ENCODE assay signal across 23 cellular contexts in the genomic region with DNA sequence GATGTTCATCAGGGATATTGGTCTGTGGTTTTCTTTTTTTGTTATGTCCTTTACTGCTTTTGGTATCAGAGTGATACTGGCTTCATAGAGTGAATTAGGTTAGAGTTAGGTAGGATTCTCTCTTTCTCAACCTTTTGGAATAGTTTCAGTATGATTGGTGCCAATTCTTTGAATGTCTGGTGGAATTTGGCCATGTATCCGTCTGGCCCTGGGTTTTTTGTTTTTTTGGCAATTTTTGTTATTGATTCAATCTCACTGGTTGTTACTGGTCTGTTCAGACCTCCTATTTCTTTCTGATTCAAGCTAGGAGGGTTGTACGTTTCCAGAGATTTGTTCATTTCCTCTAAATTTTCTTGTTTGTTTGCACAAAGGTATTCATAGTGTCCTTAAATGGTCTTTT. TPM values are rescaled to one million over a fixed set of nuclear protein-coding genes. Genes with fewer than 3 reads are reported as not detected.
DNase-seq lines count a peak whose midpoint lies in the region; ATAC-seq and TF ChIP-seq lines count a peak whose summit lies in the region.
"Had no signal": no experiment of that assay in that cellular context is flagged by ENCODE, and none has a peak within 500 bp of the region (broad histone marks: within the 10 kb centered on the region; RNA-seq: fewer than 3 reads in every experiment).

No MANE protein-coding gene starts in this region.

- H3K79me2 ChIP-seq in ACC112 (ENCODE audit: control insufficient read depth, insufficient read depth, low read length, unreplicated experiment) = peaks cover 39% of the 10 kb centered on the region

- H3K4me3 Mint-ChIP-seq in HFFc6 = no peak overlapping the region
- H3K4me3 Mint-ChIP-seq: IgD-negative memory B cell had no signal

- H2AFZ ChIP-seq in ACC112 (ENCODE audit: low read length, unreplicated experiment) = no peak overlapping the region

- DNase-seq in HFFc6 = no peak
- peak; percentile 21 for DNase-seq in cerebellar cortex (ENCODE audit: low spot score)
- DNase-seq in midbrain (lab: John Stamatoyannopoulos, UW) = peak; percentile 31
- DNase-seq in GM13976 (ENCODE audit: low spot score) = no peak
- DNase-seq: CD4-positive, CD25-positive, alpha-beta regulatory T cell; DMS153; HCEC 1CT; NCI-H1048; NCI-H1417; NCI-H1694; NCI-H2029 treated with DMSO at 0.1 percent for 48 hours; NCI-H2227 treated with DMSO at 0.1 percent for 48 hours; NCI-H526 treated with DMSO at 0.1 percent for 48 hours; Right ventricle myocardium superior; RPMI8226 had no signal

- no peak for ATAC-seq in HG03139 (IDR thresholded peaks at IDR 0.05; ENCODE audit: unreplicated experiment)
- ATAC-seq in HG03039 (IDR thresholded peaks at IDR 0.05; ENCODE audit: unreplicated experiment) = no peak
- no peak for ATAC-seq in HG03571 (IDR thresholded peaks at IDR 0.05; ENCODE audit: unreplicated experiment)

- H3K36me3 ChIP-seq in ACC112 (ENCODE audit: insufficient read depth, low read length) = no peaks in the 10 kb centered on the region

- TF ChIP-seq CTCF in HFFc6 (IDR thresholded peaks at IDR 0.05) = no peak
- no peak for TF ChIP-seq CTCF in GM13976 (IDR thresholded peaks at IDR 0.05; ENCODE audit: borderline replicate concordance, control extremely low read depth, extremely low read depth, insufficient read depth, missing control alignments)

- H3K4me1 Mint-ChIP-seq in HFFc6 (ENCODE audit: low read depth) = peaks cover 51% of the 10 kb centered on the region

- H3K27me3 Mint-ChIP-seq in HFFc6 (ENCODE audit: insufficient read depth) = peaks cover 1% of the 10 kb centered on the region
- H3K27me3 Mint-ChIP-seq: CD4-positive, CD25-positive, alpha-beta regulatory T cell; IgD-negative memory B cell had no signal

- in situ Hi-C loops in GM13976 (cut with MboI; ENCODE audit: low sequenced_read_pairs, unreplicated experiment) = no loop called here

- H3K9me3 Mint-ChIP-seq in HFFc6 = no peaks in the 10 kb centered on the region
- H3K9me3 Mint-ChIP-seq: CD4-positive, CD25-positive, alpha-beta regulatory T cell; IgD-negative memory B cell had no signal

- H3K36me3 Mint-ChIP-seq in HFFc6 (ENCODE audit: low read depth) = peaks cover 61% of the 10 kb centered on the region

- H3K4me1 ChIP-seq in ACC112 (ENCODE audit: control insufficient read depth, insufficient read depth, low read length, unreplicated experiment) = peaks cover 12% of the 10 kb centered on the region

- H3K27ac Mint-ChIP-seq in HFFc6 = peak overlapping the region; percentile 7; the same call in 1 of the 2 replicates
- H3K27ac Mint-ChIP-seq: IgD-negative memory B cell had no signal

- H3K27ac ChIP-seq in ACC112 (ENCODE audit: low read depth, low read length) = peak overlapping the region; percentile 47; the same call in 1 of the 2 replicates
- H3K27ac ChIP-seq: BLaER1, KMS-11, SJSA1 had no signal

- H3K4me3 ChIP-seq in ACC112 (ENCODE audit: low read depth, low read length) = no peak overlapping the region
- H3K4me3 ChIP-seq: BLaER1, SJSA1 had no signal

- H3K27me3 ChIP-seq in ACC112 (ENCODE audit: insufficient read depth, low read length) = no peaks in the 10 kb centered on the region
- H3K27me3 ChIP-seq: BLaER1, SJSA1 had no signal

RNA-seq across cellular contexts. Expression of a gene that starts 54.4 kb away (rescaled TPM):
- 100 to 1,000 TPM; 287 to 426 (median 370) TPM for total RNA-seq in HFFc6 (2021; fragmentation: NEBNext Ultra II Directional; extraction: Animal tissue kit (Norgen Biotek cat#: 25700))

Comparison
In these comparisons a context has a peak if more than half of its experiments do, and no peak if none do; other contexts are left out.
1. DNase-seq: peak in cerebellar cortex (single experiment) and midbrain (single experiment); none in HFFc6 (single experiment) and GM13976 (single experiment).